1 cellular context compared by ENCODE assay signal in genomic region chr3:153642572-153642971, GRCh38.
TF ChIP-seq lines count a peak whose summit lies in the region.

No MANE protein-coding gene starts in this region.

TF ChIP-seq in GM23338, 12 proteins besides CTCF, POLR2A, EP300 and RAD21:
- peak; percentile 85 for TF ChIP-seq NANOG (IDR thresholded peaks at IDR 0.05; ENCODE audit: borderline replicate concordance)
TF ChIP-seq in GM23338: peak in this region for 1; not testable (repeated sequence) for 11.
